ENCODE assay signal across 38 cellular contexts in genomic region chrX:140071037-140071436, GRCh38.
"Had no signal": no experiment of that assay in that cellular context is flagged by ENCODE, and none has a peak within 500 bp of the region (broad histone marks: within the 10 kb centered on the region; RNA-seq: fewer than 3 reads in every experiment).

No MANE protein-coding gene starts in this region.

- ATAC-seq: activated naive CD4-positive, alpha-beta T cell treated with anti-CD3 and anti-CD28 coated beads, Interleukin-2, amount 50 U/mL, for 72 hours; activated naive CD8-positive, alpha-beta T cell treated with anti-CD3 and anti-CD28 coated beads, Interleukin-2, amount 50 U/mL, for 24 hours; activated T-cell treated with anti-CD3 and anti-CD28 coated beads, Interleukin-2, amount 50 U/mL, for 4 hours; activated T-cell treated with anti-CD3 and anti-CD28 coated beads, Interleukin-2, amount 50 U/mL, for 72 hours; activated T-helper 17 cell treated with anti-CD3 and anti-CD28 coated beads, Interleukin-2, amount 50 U/mL, for 72 hours; body of pancreas had no signal

- H3K9me3 Mint-ChIP-seq: activated naive CD4-positive, alpha-beta T cell treated with anti-CD3 and anti-CD28 coated beads for 36 hours; activated naive CD4-positive, alpha-beta T cell treated with anti-CD3 and anti-CD28 coated beads, Interleukin-2, amount 10 ng/mL, durations not matched to agents 7 days and 5 days; activated naive CD4-positive, alpha-beta T cell treated with anti-CD3 and anti-CD28 coated beads, Interleukin-2, amount 50 U/mL, for 24 hours; activated naive CD4-positive, alpha-beta T cell treated with anti-CD3 and anti-CD28 coated beads, Interleukin-2, amount 50 U/mL, for 72 hours; activated naive CD8-positive, alpha-beta T cell treated with anti-CD3 and anti-CD28 coated beads for 36 hours; activated naive CD8-positive, alpha-beta T cell treated with anti-CD3 and anti-CD28 coated beads, Interleukin-2, amount 10 ng/mL, durations not matched to agents 7 days and 5 days; activated naive CD8-positive, alpha-beta T cell treated with anti-CD3 and anti-CD28 coated beads, Interleukin-2, amount 50 U/mL, for 24 hours; activated T-cell treated with anti-CD3 and anti-CD28 coated beads, Interleukin-2, amount 50 U/mL, for 24 hours; activated T-cell treated with anti-CD3 and anti-CD28 coated beads, Interleukin-2, amount 50 U/mL, for 4 hours; activated T-cell treated with anti-CD3 and anti-CD28 coated beads, Interleukin-2, amount 50 U/mL, for 72 hours; activated T-helper 1 cell treated with anti-CD3 and anti-CD28 coated beads, Interleukin-12 subunit alpha, Interleukin-12 subunit beta, Interleukin-2, Interleukin-4 antibody, amounts not matched to agents 30 ng/mL and 10 ng/mL and 1 ng/mL, durations not matched to agents 14 hours and 24 hours and 36 hours; activated T-helper 17 cell treated with anti-CD3 and anti-CD28 coated beads, Interleukin-2, amount 50 U/mL, for 72 hours; activated T-helper 2 cell treated with anti-CD3 and anti-CD28 coated beads, Interferon-gamma antibody, Interleukin-2, Interleukin-4, amounts not matched to agents 10 μg/mL and 5 μg/mL and 100 μg/mL, durations not matched to agents 14 hours and 24 hours and 36 hours; brain; central memory CD8-positive, alpha-beta T cell had no signal

- H3K4me1 Mint-ChIP-seq: activated naive CD4-positive, alpha-beta T cell treated with anti-CD3 and anti-CD28 coated beads, Interleukin-2, amount 10 ng/mL, durations not matched to agents 7 days and 5 days; activated naive CD4-positive, alpha-beta T cell treated with anti-CD3 and anti-CD28 coated beads, Interleukin-2, amount 50 U/mL, for 24 hours; activated naive CD8-positive, alpha-beta T cell treated with anti-CD3 and anti-CD28 coated beads for 36 hours; activated naive CD8-positive, alpha-beta T cell treated with anti-CD3 and anti-CD28 coated beads, Interleukin-2, amount 10 ng/mL, durations not matched to agents 7 days and 5 days; activated naive CD8-positive, alpha-beta T cell treated with anti-CD3 and anti-CD28 coated beads, Interleukin-2, amount 50 U/mL, for 24 hours; activated T-helper 17 cell treated with anti-CD3 and anti-CD28 coated beads, Interleukin-2, amount 50 U/mL, for 72 hours; brain; central memory CD8-positive, alpha-beta T cell had no signal

- H3K4me3 Mint-ChIP-seq: activated naive CD4-positive, alpha-beta T cell treated with anti-CD3 and anti-CD28 coated beads for 36 hours; activated naive CD4-positive, alpha-beta T cell treated with anti-CD3 and anti-CD28 coated beads, Interleukin-2, amount 10 ng/mL, durations not matched to agents 7 days and 5 days; activated naive CD4-positive, alpha-beta T cell treated with anti-CD3 and anti-CD28 coated beads, Interleukin-2, amount 50 U/mL, for 24 hours; activated naive CD8-positive, alpha-beta T cell; activated naive CD8-positive, alpha-beta T cell treated with anti-CD3 and anti-CD28 coated beads for 36 hours; activated naive CD8-positive, alpha-beta T cell treated with anti-CD3 and anti-CD28 coated beads, Interleukin-2, amount 10 ng/mL, durations not matched to agents 7 days and 5 days; activated naive CD8-positive, alpha-beta T cell treated with anti-CD3 and anti-CD28 coated beads, Interleukin-2, amount 50 U/mL, for 24 hours; activated T-cell treated with anti-CD3 and anti-CD28 coated beads, Interleukin-2, amount 50 U/mL, for 24 hours; activated T-cell treated with anti-CD3 and anti-CD28 coated beads, Interleukin-2, amount 50 U/mL, for 4 hours; activated T-cell treated with anti-CD3 and anti-CD28 coated beads, Interleukin-2, amount 50 U/mL, for 72 hours; activated T-helper 1 cell treated with anti-CD3 and anti-CD28 coated beads, Interleukin-12 subunit alpha, Interleukin-12 subunit beta, Interleukin-2, Interleukin-4 antibody, amounts not matched to agents 30 ng/mL and 10 ng/mL and 1 ng/mL, durations not matched to agents 14 hours and 24 hours and 36 hours; activated T-helper 17 cell treated with anti-CD3 and anti-CD28 coated beads, Interleukin-2, amount 50 U/mL, for 72 hours; brain; central memory CD8-positive, alpha-beta T cell had no signal

- DNase-seq: activated effector memory CD4-positive, alpha-beta T cell treated with anti-CD3 and anti-CD28 coated beads, Interleukin-2, amount 50 U/mL, for 16 hours; activated effector memory CD4-positive, alpha-beta T cell treated with Interleukin-2 at 50 U/mL for 16 hours; activated gamma-delta T cell; activated gamma-delta T cell treated with Interleukin-2 at 50 U/mL for 16 hours; activated naive CD4-positive, alpha-beta T cell; activated naive CD4-positive, alpha-beta T cell treated with anti-CD3 and anti-CD28 coated beads for 36 hours; activated naive CD4-positive, alpha-beta T cell treated with anti-CD3 and anti-CD28 coated beads, Interleukin-2, amount 10 ng/mL, durations not matched to agents 7 days and 5 days; activated naive CD4-positive, alpha-beta T cell treated with anti-CD3 and anti-CD28 coated beads, Interleukin-2, amount 50 U/mL, for 16 hours; activated naive CD4-positive, alpha-beta T cell treated with Interleukin-2 at 50 U/mL for 16 hours; activated naive CD8-positive, alpha-beta T cell treated with anti-CD3 and anti-CD28 coated beads for 36 hours; activated naive CD8-positive, alpha-beta T cell treated with anti-CD3 and anti-CD28 coated beads, Interleukin-2, amount 10 ng/mL, durations not matched to agents 7 days and 5 days; activated naive CD8-positive, alpha-beta T cell treated with anti-CD3 and anti-CD28 coated beads, Interleukin-2, amount 50 U/mL, for 24 hours; activated T-cell treated with anti-CD3 and anti-CD28 coated beads, Interleukin-2, amount 50 U/mL, for 1 hour; activated T-cell treated with anti-CD3 and anti-CD28 coated beads, Interleukin-2, amount 50 U/mL, for 24 hours; activated T-cell treated with anti-CD3 and anti-CD28 coated beads, Interleukin-2, amount 50 U/mL, for 4 hours; activated T-cell treated with anti-CD3 and anti-CD28 coated beads, Interleukin-2, amount 50 U/mL, for 48 hours; activated T-cell treated with anti-CD3 and anti-CD28 coated beads, Interleukin-2, amount 50 U/mL, for 72 hours; adrenal gland; amniotic stem cell; amygdala; anterior cingulate cortex; aorta; body of pancreas; brain microvascular endothelial cell; caudate nucleus; central memory CD4-positive, alpha-beta T cell; cerebellar nuclear complex had no signal

- H3K36me3 ChIP-seq: adrenal gland, ascending aorta, brain microvascular endothelial cell, breast epithelium, cardiac muscle cell had no signal

- H3K27me3 ChIP-seq: adrenal gland, ascending aorta, body of pancreas, brain microvascular endothelial cell, breast epithelium, cardiac muscle cell had no signal

- H3K9me3 ChIP-seq: adrenal gland, ascending aorta, body of pancreas, breast epithelium had no signal

- H3K27ac ChIP-seq: adrenal gland, ascending aorta, body of pancreas, brain microvascular endothelial cell, breast epithelium, cardiac muscle cell had no signal

- H3K36me3 Mint-ChIP-seq: activated naive CD4-positive, alpha-beta T cell treated with anti-CD3 and anti-CD28 coated beads, Interleukin-2, amount 10 ng/mL, durations not matched to agents 7 days and 5 days; activated naive CD4-positive, alpha-beta T cell treated with anti-CD3 and anti-CD28 coated beads, Interleukin-2, amount 50 U/mL, for 24 hours; activated naive CD4-positive, alpha-beta T cell treated with anti-CD3 and anti-CD28 coated beads, Interleukin-2, amount 50 U/mL, for 72 hours; activated naive CD8-positive, alpha-beta T cell; activated naive CD8-positive, alpha-beta T cell treated with anti-CD3 and anti-CD28 coated beads for 36 hours; activated naive CD8-positive, alpha-beta T cell treated with anti-CD3 and anti-CD28 coated beads, Interleukin-2, amount 10 ng/mL, durations not matched to agents 7 days and 5 days; brain had no signal

- H3K27ac Mint-ChIP-seq: activated naive CD4-positive, alpha-beta T cell treated with anti-CD3 and anti-CD28 coated beads for 36 hours; activated naive CD4-positive, alpha-beta T cell treated with anti-CD3 and anti-CD28 coated beads, Interleukin-2, amount 10 ng/mL, durations not matched to agents 7 days and 5 days; activated naive CD4-positive, alpha-beta T cell treated with anti-CD3 and anti-CD28 coated beads, Interleukin-2, amount 50 U/mL, for 24 hours; activated naive CD4-positive, alpha-beta T cell treated with anti-CD3 and anti-CD28 coated beads, Interleukin-2, amount 50 U/mL, for 72 hours; activated naive CD8-positive, alpha-beta T cell; activated naive CD8-positive, alpha-beta T cell treated with anti-CD3 and anti-CD28 coated beads for 36 hours; activated naive CD8-positive, alpha-beta T cell treated with anti-CD3 and anti-CD28 coated beads, Interleukin-2, amount 10 ng/mL, durations not matched to agents 7 days and 5 days; activated naive CD8-positive, alpha-beta T cell treated with anti-CD3 and anti-CD28 coated beads, Interleukin-2, amount 50 U/mL, for 24 hours; activated T-cell treated with anti-CD3 and anti-CD28 coated beads, Interleukin-2, amount 50 U/mL, for 24 hours; activated T-cell treated with anti-CD3 and anti-CD28 coated beads, Interleukin-2, amount 50 U/mL, for 72 hours; activated T-helper 1 cell treated with anti-CD3 and anti-CD28 coated beads, Interleukin-12 subunit alpha, Interleukin-12 subunit beta, Interleukin-2, Interleukin-4 antibody, amounts not matched to agents 30 ng/mL and 10 ng/mL and 1 ng/mL, durations not matched to agents 14 hours and 24 hours and 36 hours; activated T-helper 17 cell treated with anti-CD3 and anti-CD28 coated beads, Interleukin-2, amount 50 U/mL, for 72 hours; activated T-helper 2 cell treated with anti-CD3 and anti-CD28 coated beads, Interferon-gamma antibody, Interleukin-2, Interleukin-4, amounts not matched to agents 10 μg/mL and 5 μg/mL and 100 μg/mL, durations not matched to agents 14 hours and 24 hours and 36 hours; brain had no signal

- H3K4me1 ChIP-seq: adrenal gland, ascending aorta, body of pancreas, breast epithelium had no signal

- H3K27me3 Mint-ChIP-seq: activated naive CD4-positive, alpha-beta T cell treated with anti-CD3 and anti-CD28 coated beads, Interleukin-2, amount 10 ng/mL, durations not matched to agents 7 days and 5 days; activated naive CD4-positive, alpha-beta T cell treated with anti-CD3 and anti-CD28 coated beads, Interleukin-2, amount 50 U/mL, for 24 hours; activated naive CD8-positive, alpha-beta T cell; activated naive CD8-positive, alpha-beta T cell treated with anti-CD3 and anti-CD28 coated beads for 36 hours; activated naive CD8-positive, alpha-beta T cell treated with anti-CD3 and anti-CD28 coated beads, Interleukin-2, amount 10 ng/mL, durations not matched to agents 7 days and 5 days; activated naive CD8-positive, alpha-beta T cell treated with anti-CD3 and anti-CD28 coated beads, Interleukin-2, amount 50 U/mL, for 24 hours; activated T-helper 17 cell treated with anti-CD3 and anti-CD28 coated beads, Interleukin-2, amount 50 U/mL, for 72 hours; brain; central memory CD8-positive, alpha-beta T cell had no signal

- H3K4me3 ChIP-seq: adrenal gland, ascending aorta, body of pancreas, breast epithelium, cardiac muscle cell had no signal
